ENCODE assay signal across 14 cellular contexts in the genomic region with DNA sequence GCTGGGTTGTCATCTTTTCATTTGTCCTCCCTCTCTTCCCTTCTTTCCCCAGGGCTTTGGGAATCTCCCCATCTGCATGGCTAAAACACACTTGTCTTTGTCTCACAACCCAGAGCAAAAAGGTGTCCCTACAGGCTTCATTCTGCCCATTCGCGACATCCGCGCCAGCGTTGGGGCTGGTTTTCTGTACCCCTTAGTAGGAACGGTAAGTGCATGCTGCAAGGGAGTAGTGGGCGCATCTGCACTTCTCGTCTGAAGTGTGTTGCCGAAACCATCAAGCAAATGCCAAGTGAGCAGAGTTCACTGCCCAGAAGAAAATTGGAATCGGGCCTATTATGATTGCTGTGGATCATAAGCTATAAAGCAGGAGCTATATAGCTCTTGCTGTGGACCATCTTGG. TPM values are rescaled to one million over a fixed set of nuclear protein-coding genes. Genes with fewer than 3 reads are reported as not detected.
DNase-seq lines count a peak whose midpoint lies in the region; ATAC-seq and TF ChIP-seq lines count a peak whose summit lies in the region.
"Had no signal": no experiment of that assay in that cellular context is flagged by ENCODE, and none has a peak within 500 bp of the region (broad histone marks: within the 10 kb centered on the region; RNA-seq: fewer than 3 reads in every experiment).

No MANE protein-coding gene starts in this region.

- POLR2A ChIA-PET in activated CD8-positive, alpha-beta T cell treated with anti-CD3 and anti-CD28 coated beads for 36 hours (lab: Charles Lee): no interaction called here
- POLR2A ChIA-PET in activated CD8-positive, alpha-beta T cell treated with anti-CD3 and anti-CD28 coated beads, Interleukin-2, amount 10 ng/mL, durations not matched to agents 7 days and 5 days (lab: Charles Lee): no interaction called here

- H3K27me3 Mint-ChIP-seq in activated CD8-positive, alpha-beta T cell treated with anti-CD3 and anti-CD28 coated beads for 36 hours: no peaks in the 10 kb centered on the region
- no peaks in the 10 kb centered on the region for H3K27me3 Mint-ChIP-seq in activated CD8-positive, alpha-beta T cell treated with anti-CD3 and anti-CD28 coated beads, Interleukin-2, amount 10 ng/mL, durations not matched to agents 7 days and 5 days (ENCODE audit: low read depth)
- no peaks in the 10 kb centered on the region for H3K27me3 Mint-ChIP-seq in CD4-positive, CD25-positive, alpha-beta regulatory T cell
- H3K27me3 Mint-ChIP-seq: CD8-positive, alpha-beta memory T cell had no signal

- peaks cover 23% of the 10 kb centered on the region for H3K4me1 Mint-ChIP-seq in activated CD8-positive, alpha-beta T cell treated with anti-CD3 and anti-CD28 coated beads for 36 hours (ENCODE audit: low read depth)
- peaks cover 22% of the 10 kb centered on the region for H3K4me1 Mint-ChIP-seq in activated CD8-positive, alpha-beta T cell treated with anti-CD3 and anti-CD28 coated beads, Interleukin-2, amount 10 ng/mL, durations not matched to agents 7 days and 5 days (ENCODE audit: low read depth)
- peaks cover 4 to 10% (median 9%) of the 10 kb centered on the region in 4 donors for H3K4me1 Mint-ChIP-seq in CD4-positive, CD25-positive, alpha-beta regulatory T cell

- no peak for TF ChIP-seq POLR2A in spleen (IDR thresholded peaks at IDR 0.05)

- H3K27ac Mint-ChIP-seq in activated CD8-positive, alpha-beta T cell treated with anti-CD3 and anti-CD28 coated beads for 36 hours: peak overlapping the region; percentile 2
- no peak overlapping the region for H3K27ac Mint-ChIP-seq in activated CD8-positive, alpha-beta T cell treated with anti-CD3 and anti-CD28 coated beads, Interleukin-2, amount 10 ng/mL, durations not matched to agents 7 days and 5 days
- H3K27ac Mint-ChIP-seq in CD4-positive, CD25-positive, alpha-beta regulatory T cell: peak overlapping the region in 2 of 3 donors; percentile 14 to 41
- H3K27ac Mint-ChIP-seq: CD14-positive monocyte, HFFc6 had no signal

- H3K4me3 ChIP-seq in CD4-positive, CD25-positive, alpha-beta regulatory T cell (ENCODE audit: low read depth, low read length): no peak overlapping the region
- no peak overlapping the region for H3K4me3 ChIP-seq in spleen

- intact Hi-C loops in activated CD8-positive, alpha-beta T cell treated with anti-CD3 and anti-CD28 coated beads for 36 hours (cut with micrococcal nuclease): no loop called here
- intact Hi-C loops in spleen (cut with DNase I; ENCODE audit: low total_unique reads): no loop called here

- H3K9me3 Mint-ChIP-seq in activated CD8-positive, alpha-beta T cell treated with anti-CD3 and anti-CD28 coated beads for 36 hours: no peaks in the 10 kb centered on the region
- H3K9me3 Mint-ChIP-seq in activated CD8-positive, alpha-beta T cell treated with anti-CD3 and anti-CD28 coated beads, Interleukin-2, amount 10 ng/mL, durations not matched to agents 7 days and 5 days (ENCODE audit: insufficient read depth): no peaks in the 10 kb centered on the region
- peaks cover 0 to 2% (median 0%) of the 10 kb centered on the region in 7 donors for H3K9me3 Mint-ChIP-seq in CD4-positive, CD25-positive, alpha-beta regulatory T cell
- H3K9me3 Mint-ChIP-seq: CD14-positive monocyte; CD8-positive, alpha-beta memory T cell; HFFc6 had no signal

- H3K4me3 Mint-ChIP-seq in activated CD8-positive, alpha-beta T cell treated with anti-CD3 and anti-CD28 coated beads for 36 hours: no peak overlapping the region
- no peak overlapping the region for H3K4me3 Mint-ChIP-seq in activated CD8-positive, alpha-beta T cell treated with anti-CD3 and anti-CD28 coated beads, Interleukin-2, amount 10 ng/mL, durations not matched to agents 7 days and 5 days
- no peak overlapping the region for H3K4me3 Mint-ChIP-seq in CD4-positive, CD25-positive, alpha-beta regulatory T cell
- H3K4me3 Mint-ChIP-seq: CD14-positive monocyte; CD8-positive, alpha-beta memory T cell; HFFc6 had no signal

- no peak for DNase-seq in activated CD8-positive, alpha-beta T cell treated with anti-CD3 and anti-CD28 coated beads for 36 hours
- no peak for DNase-seq in activated CD8-positive, alpha-beta T cell treated with anti-CD3 and anti-CD28 coated beads, Interleukin-2, amount 10 ng/mL, durations not matched to agents 7 days and 5 days
- DNase-seq in CD4-positive, CD25-positive, alpha-beta regulatory T cell: no peak
- no peak for DNase-seq in left lobe of liver (ENCODE audit: low spot score)
- peak; percentile 68 for DNase-seq in spleen
- no peak for DNase-seq in NCI-H187 treated with DMSO at 0.1 percent for 48 hours (lab: John Stamatoyannopoulos, UW)
- no peak for DNase-seq in stimulated activated CD4-positive, alpha-beta T cell treated with anti-CD3 and anti-CD28 coated beads, Interleukin-2, amount 100 ng/mL, for 48 hours
- DNase-seq: Caco-2; CD8-positive, alpha-beta memory T cell; GF-D8; HCEC 1CT; HFFc6 had no signal

- no peaks in the 10 kb centered on the region for H3K27me3 ChIP-seq in CD4-positive, CD25-positive, alpha-beta regulatory T cell (ENCODE audit: control insufficient read depth, insufficient read depth, low read length)
- H3K27me3 ChIP-seq in spleen (replicated peaks in 1 of 7): no peaks in the 10 kb centered on the region

- 96 to 98% (median 97%) methylated on average over 10 of the region's 10 CpGs for WGBS in spleen, 5 donors

- ATAC-seq in activated CD8-positive, alpha-beta T cell treated with anti-CD3 and anti-CD28 coated beads for 36 hours: no peak
- ATAC-seq in activated CD8-positive, alpha-beta T cell treated with anti-CD3 and anti-CD28 coated beads, Interleukin-2, amount 10 ng/mL, durations not matched to agents 7 days and 5 days: no peak
- ATAC-seq in CD4-positive, CD25-positive, alpha-beta regulatory T cell (ENCODE audit: low read depth in 2 of 2): no peak
- peak; percentile 58 for ATAC-seq in left lobe of liver

- no peaks in the 10 kb centered on the region for H3K4me1 ChIP-seq in CD4-positive, CD25-positive, alpha-beta regulatory T cell (ENCODE audit: control insufficient read depth, insufficient read depth, low read length, poor library complexity, severe bottlenecking)
- H3K4me1 ChIP-seq in spleen: peaks cover 0 to 29% (median 10%) of the 10 kb centered on the region in 6 donors
- H3K4me1 ChIP-seq: Caco-2 had no signal

- H3K9me3 ChIP-seq in CD4-positive, CD25-positive, alpha-beta regulatory T cell (ENCODE audit: control insufficient read depth in 2 of 2, low read length in 2 of 2): no peaks in the 10 kb centered on the region
- H3K9me3 ChIP-seq in spleen: no peaks in the 10 kb centered on the region
- H3K9me3 ChIP-seq: Caco-2 had no signal

- CTCF ChIA-PET in activated CD8-positive, alpha-beta T cell treated with anti-CD3 and anti-CD28 coated beads for 36 hours (lab: Charles Lee): no interaction called here
- CTCF ChIA-PET in activated CD8-positive, alpha-beta T cell treated with anti-CD3 and anti-CD28 coated beads, Interleukin-2, amount 10 ng/mL, durations not matched to agents 7 days and 5 days (lab: Charles Lee): no interaction called here

- no peak for TF ChIP-seq CTCF in activated CD8-positive, alpha-beta T cell treated with anti-CD3 and anti-CD28 coated beads for 36 hours (IDR thresholded peaks at IDR 0.05)
- no peak for TF ChIP-seq CTCF in spleen (IDR thresholded peaks at IDR 0.05 in 8 of 11, conservative IDR thresholded peaks at IDR 0.05 in 3 of 11)

- H3K27ac ChIP-seq in CD4-positive, CD25-positive, alpha-beta regulatory T cell (ENCODE audit: insufficient read depth, low read length, poor library complexity, severe bottlenecking): no peak overlapping the region
- H3K27ac ChIP-seq in spleen: no peak overlapping the region
- H3K27ac ChIP-seq: 22Rv1 had no signal

- H3K36me3 ChIP-seq in CD4-positive, CD25-positive, alpha-beta regulatory T cell (ENCODE audit: control insufficient read depth, insufficient read depth, low read length): peaks cover 29% of the 10 kb centered on the region
- H3K36me3 ChIP-seq in spleen: peaks cover 0 to 71% (median 32%) of the 10 kb centered on the region in 6 donors

- peaks cover 60% of the 10 kb centered on the region for H3K36me3 Mint-ChIP-seq in activated CD8-positive, alpha-beta T cell treated with anti-CD3 and anti-CD28 coated beads for 36 hours (ENCODE audit: low read depth)
- peaks cover 72% of the 10 kb centered on the region for H3K36me3 Mint-ChIP-seq in activated CD8-positive, alpha-beta T cell treated with anti-CD3 and anti-CD28 coated beads, Interleukin-2, amount 10 ng/mL, durations not matched to agents 7 days and 5 days (ENCODE audit: low read depth)
- H3K36me3 Mint-ChIP-seq in CD4-positive, CD25-positive, alpha-beta regulatory T cell: peaks cover 28% of the 10 kb centered on the region

RNA-seq across cellular contexts. Expression of a gene that starts 10.6 kb away (rescaled TPM):
- total RNA-seq in activated CD8-positive, alpha-beta T cell treated with anti-CD3 and anti-CD28 coated beads for 36 hours: 1 to 10 TPM; 1.3 to 1.6 TPM
- 1 to 10 TPM; 1.9 to 2.1 TPM for total RNA-seq in activated CD8-positive, alpha-beta T cell treated with anti-CD3 and anti-CD28 coated beads, Interleukin-2, amount 10 ng/mL, durations not matched to agents 7 days and 5 days
- total RNA-seq in CD4-positive, CD25-positive, alpha-beta regulatory T cell: 1.3 TPM
- under 1 TPM in 3 of 4 donors, not detected in 1; 0.08 to 0.92 (median 0.17) TPM for polyA plus RNA-seq in CD4-positive, CD25-positive, alpha-beta regulatory T cell
- total RNA-seq in left lobe of liver: 0.45 TPM
- 1 to 10 TPM in 5 of 7 donors, under 1 TPM in 2; 0.76 to 3.7 (median 1.8) TPM for total RNA-seq in spleen
- under 1 TPM; 0.39 to 0.58 (median 0.56) TPM for polyA plus RNA-seq in spleen
- polyA plus RNA-seq: CD14-positive monocyte had no signal

RNA-seq across cellular contexts. Expression of a gene that starts 49.0 kb away (rescaled TPM):
- 10 to 100 TPM; 58.6 to 58.8 TPM for total RNA-seq in activated CD8-positive, alpha-beta T cell treated with anti-CD3 and anti-CD28 coated beads for 36 hours
- 10 to 100 TPM; 26.2 to 28.2 TPM for total RNA-seq in activated CD8-positive, alpha-beta T cell treated with anti-CD3 and anti-CD28 coated beads, Interleukin-2, amount 10 ng/mL, durations not matched to agents 7 days and 5 days
- total RNA-seq in CD4-positive, CD25-positive, alpha-beta regulatory T cell: 78.0 TPM
- polyA plus RNA-seq in CD4-positive, CD25-positive, alpha-beta regulatory T cell: 10 to 100 TPM; 34.8 to 39.7 (median 37.1) TPM
- total RNA-seq in left lobe of liver (5.7 TPM), spleen (10 to 100 TPM; 14.7 to 27.5 (median 21.3) TPM)
- polyA plus RNA-seq in spleen: 1 to 10 TPM; 5.0 to 5.7 (median 5.5) TPM

RNA-seq across cellular contexts. Expression of a gene that starts 49.9 kb away (rescaled TPM):
- total RNA-seq in activated CD8-positive, alpha-beta T cell treated with anti-CD3 and anti-CD28 coated beads for 36 hours: 10 to 100 TPM; 64.7 to 67.8 TPM
- 10 to 100 TPM; 58.3 to 61.7 TPM for total RNA-seq in activated CD8-positive, alpha-beta T cell treated with anti-CD3 and anti-CD28 coated beads, Interleukin-2, amount 10 ng/mL, durations not matched to agents 7 days and 5 days
- 167 TPM for total RNA-seq in CD4-positive, CD25-positive, alpha-beta regulatory T cell
- 10 to 100 TPM; 53.5 to 58.6 (median 56.5) TPM for polyA plus RNA-seq in CD4-positive, CD25-positive, alpha-beta regulatory T cell
- total RNA-seq in left lobe of liver: 12.1 TPM
- 10 to 100 TPM; 51.7 to 84.2 (median 66.9) TPM for total RNA-seq in spleen
- 10 to 100 TPM; 25.4 to 31.3 (median 27.5) TPM for polyA plus RNA-seq in spleen
